In the genomic region with DNA sequence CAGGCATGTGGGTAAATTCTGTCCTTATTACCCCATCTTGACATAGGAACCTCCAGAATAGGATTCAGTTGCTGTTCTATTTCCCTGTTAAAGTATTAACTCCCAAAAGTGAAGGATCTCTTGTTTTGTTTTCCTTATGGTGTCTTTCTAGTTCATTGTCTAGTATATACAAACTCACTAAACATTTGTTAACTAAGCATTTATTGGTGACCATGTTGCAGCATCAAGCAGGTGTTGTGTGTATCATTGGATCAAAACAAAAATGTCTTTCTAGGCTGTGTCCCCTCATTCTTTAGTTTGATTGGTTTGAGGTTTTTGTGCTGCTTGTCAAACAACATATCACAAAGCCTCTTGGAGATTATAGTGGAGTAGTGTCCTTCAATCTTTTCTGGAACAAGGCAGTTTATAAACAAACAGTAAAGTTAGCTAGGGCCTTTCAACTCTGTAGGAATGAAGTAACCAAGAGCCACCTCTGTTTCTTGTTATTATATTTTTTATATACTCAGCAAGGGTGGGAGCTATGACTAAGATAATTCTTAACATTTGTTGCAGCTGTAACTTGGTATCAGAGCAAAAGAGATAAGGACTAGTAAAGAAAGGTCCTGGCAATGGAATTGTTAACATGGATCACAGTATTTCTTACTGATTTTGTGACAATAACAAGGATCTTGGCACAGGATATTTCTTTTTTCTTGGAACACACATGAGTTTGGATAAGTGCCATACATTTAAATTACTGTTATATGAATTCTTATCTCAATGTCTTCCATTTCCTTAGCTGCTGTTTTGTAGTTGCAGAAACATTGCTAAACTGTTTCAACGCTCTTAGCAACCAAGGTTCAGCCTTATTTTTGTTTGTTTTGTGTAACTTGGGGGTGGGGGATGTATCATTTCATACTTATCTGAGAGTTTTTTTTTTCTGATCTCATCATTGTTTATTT, we compare ENCODE assay signal across 3 cellular contexts.
TF ChIP-seq lines count a peak whose summit lies in the region.

No MANE protein-coding gene starts in this region.

TF ChIP-seq in liver, 16 proteins besides CTCF, POLR2A, EP300 and RAD21:
- peak; percentile 20 for TF ChIP-seq NR2F2 (IDR thresholded peaks at IDR 0.05)
- TF ChIP-seq YY1 (IDR thresholded peaks at IDR 0.05): peak; percentile 41
- TF ChIP-seq, protein P1, sequence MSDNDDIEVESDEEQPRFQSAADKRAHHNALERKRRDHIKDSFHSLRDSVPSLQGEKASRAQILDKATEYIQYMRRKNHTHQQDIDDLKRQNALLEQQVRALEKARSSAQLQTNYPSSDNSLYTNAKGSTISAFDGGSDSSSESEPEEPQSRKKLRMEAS (IDR thresholded peaks at IDR 0.05): no peak
- no peak for TF ChIP-seq HNF4A (conservative IDR thresholded peaks at IDR 0.05)
TF ChIP-seq in liver: peak in this region for 2.

TF ChIP-seq in HepG2, 621 proteins besides CTCF, POLR2A, EP300 and RAD21:
- TF ChIP-seq MAFK (conservative IDR thresholded peaks at IDR 0.05 in 1 of 2, IDR thresholded peaks at IDR 0.05 in 1 of 2; ENCODE audit: low read length in 2 of 2): peak in 1 of 2 experiments; percentile 18; a peak in 2 of 4 replicates
- TF ChIP-seq, protein P2, sequence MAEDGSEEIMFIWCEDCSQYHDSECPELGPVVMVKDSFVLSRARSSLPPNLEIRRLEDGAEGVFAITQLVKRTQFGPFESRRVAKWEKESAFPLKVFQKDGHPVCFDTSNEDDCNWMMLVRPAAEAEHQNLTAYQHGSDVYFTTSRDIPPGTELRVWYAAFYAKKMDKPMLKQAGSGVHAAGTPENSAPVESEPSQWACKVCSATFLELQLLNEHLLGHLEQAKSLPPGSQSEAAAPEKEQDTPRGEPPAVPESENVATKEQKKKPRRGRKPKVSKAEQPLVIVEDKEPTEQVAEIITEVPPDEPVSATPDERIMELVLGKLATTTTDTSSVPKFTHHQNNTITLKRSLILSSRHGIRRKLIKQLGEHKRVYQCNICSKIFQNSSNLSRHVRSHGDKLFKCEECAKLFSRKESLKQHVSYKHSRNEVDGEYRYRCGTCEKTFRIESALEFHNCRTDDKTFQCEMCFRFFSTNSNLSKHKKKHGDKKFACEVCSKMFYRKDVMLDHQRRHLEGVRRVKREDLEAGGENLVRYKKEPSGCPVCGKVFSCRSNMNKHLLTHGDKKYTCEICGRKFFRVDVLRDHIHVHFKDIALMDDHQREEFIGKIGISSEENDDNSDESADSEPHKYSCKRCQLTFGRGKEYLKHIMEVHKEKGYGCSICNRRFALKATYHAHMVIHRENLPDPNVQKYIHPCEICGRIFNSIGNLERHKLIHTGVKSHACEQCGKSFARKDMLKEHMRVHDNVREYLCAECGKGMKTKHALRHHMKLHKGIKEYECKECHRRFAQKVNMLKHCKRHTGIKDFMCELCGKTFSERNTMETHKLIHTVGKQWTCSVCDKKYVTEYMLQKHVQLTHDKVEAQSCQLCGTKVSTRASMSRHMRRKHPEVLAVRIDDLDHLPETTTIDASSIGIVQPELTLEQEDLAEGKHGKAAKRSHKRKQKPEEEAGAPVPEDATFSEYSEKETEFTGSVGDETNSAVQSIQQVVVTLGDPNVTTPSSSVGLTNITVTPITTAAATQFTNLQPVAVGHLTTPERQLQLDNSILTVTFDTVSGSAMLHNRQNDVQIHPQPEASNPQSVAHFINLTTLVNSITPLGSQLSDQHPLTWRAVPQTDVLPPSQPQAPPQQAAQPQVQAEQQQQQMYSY (CRISPR knock-in tag; IDR thresholded peaks at IDR 0.05): no peak
- TF ChIP-seq, protein P3, sequence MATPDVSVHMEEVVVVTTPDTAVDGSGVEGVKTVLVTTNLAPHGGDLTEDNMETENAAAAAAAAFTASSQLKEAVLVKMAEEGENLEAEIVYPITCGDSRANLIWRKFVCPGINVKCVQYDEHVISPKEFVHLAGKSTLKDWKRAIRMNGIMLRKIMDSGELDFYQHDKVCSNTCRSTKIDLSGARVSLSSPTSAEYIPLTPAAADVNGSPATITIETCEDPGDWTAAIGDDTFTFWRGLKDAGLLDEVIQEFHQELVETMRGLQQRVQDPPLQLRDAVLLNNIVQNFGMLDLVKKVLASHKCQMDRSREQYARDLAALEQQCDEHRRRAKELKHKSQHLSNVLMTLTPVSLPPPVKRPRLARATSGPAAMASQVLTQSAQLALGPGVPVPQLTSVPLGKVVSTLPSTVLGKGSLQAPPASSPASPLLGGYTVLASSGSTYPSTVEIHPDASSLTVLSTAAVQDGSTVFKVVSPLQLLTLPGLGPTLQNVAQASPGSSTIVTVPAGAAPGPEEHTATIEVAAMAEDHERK (CRISPR knock-in tag; IDR thresholded peaks at IDR 0.05; ENCODE audit: low read depth): no peak
- no peak for TF ChIP-seq MED1 (CRISPR knock-in tag; IDR thresholded peaks at IDR 0.05)
- TF ChIP-seq MBD4 (IDR thresholded peaks at IDR 0.05; ENCODE audit: borderline replicate concordance, low read length): no peak
- no peak for TF ChIP-seq ZNF207 (IDR thresholded peaks at IDR 0.05; ENCODE audit: borderline replicate concordance)
- TF ChIP-seq ZFP36 (IDR thresholded peaks at IDR 0.05; ENCODE audit: borderline replicate concordance, low read depth, low read length, partially characterized antibody): no peak

TF ChIP-seq in endothelial cell of umbilical vein, 7 proteins besides CTCF, POLR2A, EP300 and RAD21:
- TF ChIP-seq GATA2 (IDR thresholded peaks at IDR 0.05; ENCODE audit: insufficient read depth, insufficient read length, low read depth, low read length) (peak; percentile 57), FOS (IDR thresholded peaks at IDR 0.05; ENCODE audit: borderline replicate concordance, insufficient read depth, low read length) (no peak), MYC (IDR thresholded peaks at IDR 0.05; ENCODE audit: low read depth, low read length) (no peak), EZH2 (IDR thresholded peaks at IDR 0.05; ENCODE audit: borderline replicate concordance, low read depth, low read length, severe bottlenecking) (no peak), JUN (IDR thresholded peaks at IDR 0.05; ENCODE audit: borderline replicate concordance, insufficient read depth, insufficient read length, low read depth) (peak; percentile 68), POLR2AphosphoS5 (IDR thresholded peaks at IDR 0.05; ENCODE audit: insufficient read depth, low read depth, low read length) (peak; percentile 27)
- TF ChIP-seq, protein P1 (IDR thresholded peaks at IDR 0.05; ENCODE audit: insufficient read depth, insufficient read length): no peak
